ENCODE assay signal across 25 cellular contexts in genomic region chr3:24286405-24286804, GRCh38.
"Had no signal": no experiment of that assay in that cellular context is flagged by ENCODE, and none has a peak within 500 bp of the region (broad histone marks: within the 10 kb centered on the region; RNA-seq: fewer than 3 reads in every experiment).

No MANE protein-coding gene starts in this region.

- H3K27ac ChIP-seq: brain microvascular endothelial cell, SJCRH30, SK-N-MC had no signal

- DNase-seq: activated B cell treated with CpG ODN at 0.5 μM for 24 hours; activated CD4-positive, alpha-beta memory T cell treated with anti-CD3 and anti-CD28 coated beads for 36 hours; activated CD4-positive, alpha-beta T cell treated with anti-CD3 and anti-CD28 coated beads for 4 hours; activated CD4-positive, alpha-beta T cell treated with anti-CD3 and anti-CD28 coated beads, Interleukin-2, amount 50 U/mL, for 1 hour; activated CD4-positive, CD25-positive, alpha-beta regulatory T cell treated with anti-CD3 and anti-CD28 coated beads, Interleukin-2, amount 50 U/mL, for 72 hours; activated CD8-positive, alpha-beta memory T cell treated with anti-CD3 and anti-CD28 coated beads, Interleukin-2, amount 50 U/mL, for 4 hours; activated gamma-delta T cell treated with Interleukin-2 at 50 U/mL for 16 hours; activated naive CD4-positive, alpha-beta T cell treated with anti-CD3 and anti-CD28 coated beads for 36 hours; activated T-cell treated with anti-CD3 and anti-CD28 coated beads for 4 hours; activated T-cell treated with anti-CD3 and anti-CD28 coated beads, Interleukin-2, amount 50 U/mL, for 4 hours; anterior cingulate cortex; brain microvascular endothelial cell; central memory CD4-positive, alpha-beta T cell; Karpas-422; KBM-7; NCI-H1105; NCI-H1436; NCI-H1694; NCI-H1930; NCI-H2081 treated with DMSO at 0.1 percent for 48 hours; NCI-H226; NCI-H524 treated with DMSO at 0.1 percent for 48 hours; SHP77; SJCRH30 had no signal

- H3K27me3 ChIP-seq: brain microvascular endothelial cell, SJCRH30 had no signal

- H3K36me3 ChIP-seq: brain microvascular endothelial cell, SJCRH30 had no signal

- H3K4me1 ChIP-seq: SJCRH30 had no signal

- H3K4me3 ChIP-seq: SJCRH30, SK-N-MC had no signal
